In genomic region chr4:84661191-84661944, GRCh38 we compare ENCODE assay signal across 32 cellular contexts.
"Had no signal": no experiment of that assay in that cellular context is flagged by ENCODE, and none has a peak within 500 bp of the region (broad histone marks: within the 10 kb centered on the region; RNA-seq: fewer than 3 reads in every experiment).

No MANE protein-coding gene starts in this region.

- H3K36me3 ChIP-seq: WERI-Rb-1 had no signal

- H3K9me3 ChIP-seq: ascending aorta, gastroesophageal sphincter had no signal

- H3K27me3 ChIP-seq: ascending aorta, brain microvascular endothelial cell, esophagus squamous epithelium, gastroesophageal sphincter had no signal

- DNase-seq: activated CD4-positive, alpha-beta memory T cell treated with anti-CD3 and anti-CD28 coated beads for 36 hours; activated CD4-positive, alpha-beta T cell treated with anti-CD3 and anti-CD28 coated beads for 36 hours; activated CD4-positive, alpha-beta T cell treated with anti-CD3 and anti-CD28 coated beads, Interleukin-2, amount 10 ng/mL, durations not matched to agents 24 days and 14 days; activated CD4-positive, CD25-positive, alpha-beta regulatory T cell; activated CD4-positive, CD25-positive, alpha-beta regulatory T cell treated with anti-CD3 and anti-CD28 coated beads, Interleukin-2, amount 50 U/mL, for 72 hours; activated CD8-positive, alpha-beta memory T cell treated with anti-CD3 and anti-CD28 coated beads, Interleukin-2, amount 10 ng/mL, durations not matched to agents 7 days and 5 days; activated CD8-positive, alpha-beta memory T cell treated with anti-CD3 and anti-CD28 coated beads, Interleukin-2, amount 50 U/mL, for 4 hours; activated CD8-positive, alpha-beta T cell treated with anti-CD3 and anti-CD28 coated beads, Interleukin-2, amount 10 ng/mL, durations not matched to agents 7 days and 5 days; activated effector memory CD4-positive, alpha-beta T cell treated with anti-CD3 and anti-CD28 coated beads, Interleukin-2, amount 50 U/mL, for 16 hours; activated naive CD4-positive, alpha-beta T cell treated with anti-CD3 and anti-CD28 coated beads for 36 hours; activated naive CD8-positive, alpha-beta T cell treated with anti-CD3 and anti-CD28 coated beads for 36 hours; activated naive CD8-positive, alpha-beta T cell treated with anti-CD3 and anti-CD28 coated beads, Interleukin-2, amount 50 U/mL, for 24 hours; activated T-cell treated with anti-CD3 and anti-CD28 coated beads, Interleukin-2, amount 50 U/mL, for 1 hour; activated T-cell treated with anti-CD3 and anti-CD28 coated beads, Interleukin-2, amount 50 U/mL, for 48 hours; brain microvascular endothelial cell; effector CD8-positive, alpha-beta T cell; esophagus squamous epithelium; foreskin melanocyte; T-cell; T1000; WERI-Rb-1 had no signal

- FAIRE-seq: bronchial epithelial cell, colon, endometrium, endothelial cell of umbilical vein had no signal

- H3K36me3 Mint-ChIP-seq: activated CD4-positive, alpha-beta memory T cell treated with anti-CD3 and anti-CD28 coated beads for 36 hours; activated CD8-positive, alpha-beta memory T cell treated with anti-CD3 and anti-CD28 coated beads, Interleukin-2, amount 10 ng/mL, durations not matched to agents 7 days and 5 days; activated naive CD4-positive, alpha-beta T cell treated with anti-CD3 and anti-CD28 coated beads, Interleukin-2, amount 50 U/mL, for 24 hours; activated naive CD8-positive, alpha-beta T cell treated with anti-CD3 and anti-CD28 coated beads for 36 hours; T-cell had no signal

- H3K27ac Mint-ChIP-seq: activated CD4-positive, alpha-beta memory T cell treated with anti-CD3 and anti-CD28 coated beads for 36 hours; activated CD4-positive, alpha-beta T cell treated with anti-CD3 and anti-CD28 coated beads for 36 hours; activated CD4-positive, alpha-beta T cell treated with anti-CD3 and anti-CD28 coated beads, Interleukin-2, amount 10 ng/mL, durations not matched to agents 24 days and 14 days; activated CD8-positive, alpha-beta memory T cell treated with anti-CD3 and anti-CD28 coated beads, Interleukin-2, amount 10 ng/mL, durations not matched to agents 7 days and 5 days; activated CD8-positive, alpha-beta T cell treated with anti-CD3 and anti-CD28 coated beads, Interleukin-2, amount 10 ng/mL, durations not matched to agents 7 days and 5 days; activated naive CD4-positive, alpha-beta T cell treated with anti-CD3 and anti-CD28 coated beads for 36 hours; activated naive CD4-positive, alpha-beta T cell treated with anti-CD3 and anti-CD28 coated beads, Interleukin-2, amount 50 U/mL, for 24 hours; activated naive CD8-positive, alpha-beta T cell treated with anti-CD3 and anti-CD28 coated beads for 36 hours; activated naive CD8-positive, alpha-beta T cell treated with anti-CD3 and anti-CD28 coated beads, Interleukin-2, amount 50 U/mL, for 24 hours; activated T-helper 1 cell treated with anti-CD3 and anti-CD28 coated beads, Interleukin-12 subunit alpha, Interleukin-12 subunit beta, Interleukin-2, Interleukin-4 antibody, amounts not matched to agents 30 ng/mL and 10 ng/mL and 1 ng/mL, durations not matched to agents 14 hours and 24 hours and 36 hours; activated T-helper 2 cell treated with anti-CD3 and anti-CD28 coated beads, Interferon-gamma antibody, Interleukin-2, Interleukin-4, amounts not matched to agents 10 μg/mL and 5 μg/mL and 100 μg/mL, durations not matched to agents 14 hours and 24 hours and 36 hours; T-cell; T-helper 1 cell treated with Interleukin-12 subunit alpha and Interleukin-12 subunit beta and Interleukin-4 antibody, amounts not matched to agents 30 μg/mL and 1 μg/mL, for 36 hours had no signal

- H3K4me1 Mint-ChIP-seq: activated CD4-positive, alpha-beta T cell treated with anti-CD3 and anti-CD28 coated beads for 36 hours; activated CD4-positive, alpha-beta T cell treated with anti-CD3 and anti-CD28 coated beads, Interleukin-2, amount 10 ng/mL, durations not matched to agents 24 days and 14 days; activated CD8-positive, alpha-beta memory T cell treated with anti-CD3 and anti-CD28 coated beads, Interleukin-2, amount 10 ng/mL, durations not matched to agents 7 days and 5 days; activated naive CD4-positive, alpha-beta T cell treated with anti-CD3 and anti-CD28 coated beads, Interleukin-2, amount 50 U/mL, for 24 hours; activated naive CD8-positive, alpha-beta T cell treated with anti-CD3 and anti-CD28 coated beads for 36 hours; activated naive CD8-positive, alpha-beta T cell treated with anti-CD3 and anti-CD28 coated beads, Interleukin-2, amount 50 U/mL, for 24 hours; T-cell had no signal

- H3K4me3 Mint-ChIP-seq: activated CD4-positive, alpha-beta memory T cell treated with anti-CD3 and anti-CD28 coated beads for 36 hours; activated CD4-positive, alpha-beta T cell treated with anti-CD3 and anti-CD28 coated beads for 36 hours; activated CD4-positive, alpha-beta T cell treated with anti-CD3 and anti-CD28 coated beads, Interleukin-2, amount 10 ng/mL, durations not matched to agents 24 days and 14 days; activated CD8-positive, alpha-beta memory T cell treated with anti-CD3 and anti-CD28 coated beads, Interleukin-2, amount 10 ng/mL, durations not matched to agents 7 days and 5 days; activated CD8-positive, alpha-beta T cell treated with anti-CD3 and anti-CD28 coated beads, Interleukin-2, amount 10 ng/mL, durations not matched to agents 7 days and 5 days; activated naive CD4-positive, alpha-beta T cell treated with anti-CD3 and anti-CD28 coated beads for 36 hours; activated naive CD4-positive, alpha-beta T cell treated with anti-CD3 and anti-CD28 coated beads, Interleukin-2, amount 50 U/mL, for 24 hours; activated naive CD8-positive, alpha-beta T cell treated with anti-CD3 and anti-CD28 coated beads for 36 hours; activated naive CD8-positive, alpha-beta T cell treated with anti-CD3 and anti-CD28 coated beads, Interleukin-2, amount 50 U/mL, for 24 hours; activated T-helper 1 cell treated with anti-CD3 and anti-CD28 coated beads, Interleukin-12 subunit alpha, Interleukin-12 subunit beta, Interleukin-2, Interleukin-4 antibody, amounts not matched to agents 30 ng/mL and 10 ng/mL and 1 ng/mL, durations not matched to agents 14 hours and 24 hours and 36 hours; T-cell; T-helper 1 cell treated with Interleukin-12 subunit alpha and Interleukin-12 subunit beta and Interleukin-4 antibody, amounts not matched to agents 30 μg/mL and 1 μg/mL, for 36 hours had no signal

- H3K27me3 Mint-ChIP-seq: activated CD4-positive, alpha-beta T cell treated with anti-CD3 and anti-CD28 coated beads, Interleukin-2, amount 10 ng/mL, durations not matched to agents 24 days and 14 days; activated naive CD8-positive, alpha-beta T cell treated with anti-CD3 and anti-CD28 coated beads for 36 hours; activated naive CD8-positive, alpha-beta T cell treated with anti-CD3 and anti-CD28 coated beads, Interleukin-2, amount 50 U/mL, for 24 hours had no signal

- H3K27ac ChIP-seq: ascending aorta, brain microvascular endothelial cell, epithelial cell of prostate, esophagus squamous epithelium, gastroesophageal sphincter, WERI-Rb-1 had no signal

- H3K4me3 ChIP-seq: ascending aorta, esophagus squamous epithelium, gastroesophageal sphincter had no signal

- ATAC-seq: activated CD4-positive, alpha-beta T cell treated with anti-CD3 and anti-CD28 coated beads for 36 hours; activated CD8-positive, alpha-beta memory T cell treated with anti-CD3 and anti-CD28 coated beads, Interleukin-2, amount 10 ng/mL, durations not matched to agents 7 days and 5 days; activated CD8-positive, alpha-beta T cell treated with anti-CD3 and anti-CD28 coated beads, Interleukin-2, amount 10 ng/mL, durations not matched to agents 7 days and 5 days; activated naive CD8-positive, alpha-beta T cell treated with anti-CD3 and anti-CD28 coated beads, Interleukin-2, amount 50 U/mL, for 24 hours; gastroesophageal sphincter; T-cell had no signal

- H3K4me1 ChIP-seq: ascending aorta, esophagus squamous epithelium, gastroesophageal sphincter had no signal
